ENCODE assay signal across 27 cellular contexts in genomic region chr14:29738056-29738455, GRCh38.
"Had no signal": no experiment of that assay in that cellular context is flagged by ENCODE, and none has a peak within 500 bp of the region (broad histone marks: within the 10 kb centered on the region; RNA-seq: fewer than 3 reads in every experiment).

No MANE protein-coding gene starts in this region.

- H3K27me3 Mint-ChIP-seq: dendritic cell treated with granulocyte-macrophage colony-stimulating factor and Interleukin-4, amounts not matched to agents 40 ng/mL and 50 ng/mL, for 4 days; memory B cell; natural killer cell treated with Interleukin-12 subunit alpha and Interleukin-12 subunit beta and Interleukin-15 and Interleukin-18, amount 100 ng/mL, for 72 hours; stimulated activated naive B cell treated with anti-CD40 and anti-IgM and Interleukin-4, amounts not matched to agents 10 μg/mL and 1 μg/mL and 100 μg/mL, for 72 hours; stimulated activated naive CD8-positive, alpha-beta T cell treated with anti-CD3 and anti-CD28 coated beads, Interleukin-15, Interleukin-2, amounts not matched to agents 100 ng/mL and 50 ng/mL, for 24 hours had no signal

- H3K4me3 ChIP-seq: gastrocnemius medialis, hepatocyte, lung, prostate gland, right atrium auricular region, skin epidermis, spleen, thoracic aorta, tibial nerve, vagina had no signal

- H3K9me3 Mint-ChIP-seq: memory B cell had no signal

- H3K9me3 ChIP-seq: gastrocnemius medialis, neutrophil, prostate gland, right atrium auricular region, thoracic aorta, tibial nerve, vagina had no signal

- DNase-seq: effector CD8-positive, alpha-beta T cell; endodermal cell; foreskin fibroblast; gastrocnemius medialis; head of caudate nucleus; kidney; spleen; stimulated activated CD4-positive, alpha-beta T cell treated with anti-CD3 and anti-CD28 coated beads, Interleukin-15, amount 100 ng/mL, for 24 hours; stimulated activated CD4-positive, alpha-beta T cell treated with anti-CD3 and anti-CD28 coated beads, Interleukin-2, amount 100 ng/mL, for 48 hours; stimulated activated naive B cell treated with anti-CD40 and anti-IgM and Interleukin-4, amounts not matched to agents 10 μg/mL and 1 μg/mL and 100 μg/mL, for 72 hours had no signal

- H2AFZ ChIP-seq: hepatocyte had no signal

- H3K27ac ChIP-seq: epithelial cell of prostate, gastrocnemius medialis, hepatocyte, neutrophil, right atrium auricular region, skin epidermis, spleen, thoracic aorta, tibial nerve, vagina had no signal

- H3K36me3 Mint-ChIP-seq: memory B cell; stimulated activated naive B cell treated with anti-CD40 and anti-IgM and Interleukin-4, amounts not matched to agents 10 μg/mL and 1 μg/mL and 100 μg/mL, for 72 hours had no signal

- H3K36me3 ChIP-seq: gastrocnemius medialis, neutrophil, prostate gland, right atrium auricular region, spleen, thoracic aorta, tibial nerve, vagina had no signal

- H3K4me3 Mint-ChIP-seq: dendritic cell treated with granulocyte-macrophage colony-stimulating factor and Interleukin-4, amounts not matched to agents 40 ng/mL and 50 ng/mL, for 4 days; endodermal cell; memory B cell; natural killer cell treated with Interleukin-12 subunit alpha and Interleukin-12 subunit beta and Interleukin-15 and Interleukin-18, amount 100 ng/mL, for 72 hours; neural crest cell; stimulated activated naive B cell treated with anti-CD40 and anti-IgM and Interleukin-4, amounts not matched to agents 10 μg/mL and 1 μg/mL and 100 μg/mL, for 72 hours; stimulated activated naive CD8-positive, alpha-beta T cell treated with anti-CD3 and anti-CD28 coated beads, Interleukin-15, Interleukin-2, amounts not matched to agents 100 ng/mL and 50 ng/mL, for 24 hours had no signal

- H3K27ac Mint-ChIP-seq: dendritic cell treated with granulocyte-macrophage colony-stimulating factor and Interleukin-4, amounts not matched to agents 40 ng/mL and 50 ng/mL, for 4 days; endodermal cell; memory B cell; natural killer cell treated with Interleukin-12 subunit alpha and Interleukin-12 subunit beta and Interleukin-15 and Interleukin-18, amount 100 ng/mL, for 72 hours; stimulated activated naive B cell treated with anti-CD40 and anti-IgM and Interleukin-4, amounts not matched to agents 10 μg/mL and 1 μg/mL and 100 μg/mL, for 72 hours; stimulated activated naive CD8-positive, alpha-beta T cell treated with anti-CD3 and anti-CD28 coated beads, Interleukin-15, Interleukin-2, amounts not matched to agents 100 ng/mL and 50 ng/mL, for 24 hours had no signal

- H3K27me3 ChIP-seq: gastrocnemius medialis, hepatocyte, neutrophil, right atrium auricular region, spleen, tibial nerve, vagina had no signal

- H3K4me2 ChIP-seq: hepatocyte had no signal

- ATAC-seq: esophagus mucosa; gastrocnemius medialis; left lobe of liver; natural killer cell treated with Interleukin-12 subunit alpha and Interleukin-12 subunit beta and Interleukin-15 and Interleukin-18, amount 100 ng/mL, for 72 hours; stimulated activated naive B cell treated with anti-CD40 and anti-IgM and Interleukin-4, amounts not matched to agents 10 μg/mL and 1 μg/mL and 100 μg/mL, for 72 hours had no signal

- H3K4me1 Mint-ChIP-seq: neural crest cell; stimulated activated naive B cell treated with anti-CD40 and anti-IgM and Interleukin-4, amounts not matched to agents 10 μg/mL and 1 μg/mL and 100 μg/mL, for 72 hours had no signal
